ENCODE assay signal across 22 cellular contexts in the genomic region with DNA sequence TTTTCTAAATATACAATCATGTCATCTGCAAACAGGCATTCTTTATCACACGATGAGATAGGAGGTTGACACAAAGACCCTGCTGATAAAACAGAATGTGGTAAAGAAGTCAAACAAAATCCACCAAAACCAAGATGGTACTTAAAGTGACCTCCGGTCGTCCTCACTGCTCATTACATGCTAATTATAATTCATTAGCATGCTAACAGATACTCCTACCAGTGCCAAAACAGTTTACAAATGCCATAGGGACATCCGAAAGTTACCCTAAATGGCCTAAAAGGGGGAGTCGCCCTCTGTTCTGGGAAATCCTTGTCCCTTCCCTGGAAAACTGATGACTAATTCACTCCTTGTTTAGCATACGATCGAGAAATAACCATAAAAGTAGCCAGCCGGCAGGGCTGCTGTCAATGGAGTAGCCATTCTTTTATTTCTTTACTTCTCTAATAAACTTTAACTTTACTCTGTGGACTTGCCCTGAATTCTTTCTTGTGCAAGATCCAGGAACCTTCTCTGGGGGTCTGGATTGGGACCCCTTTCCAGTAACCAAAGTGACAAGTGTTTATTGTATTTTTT.
"Had no signal": no experiment of that assay in that cellular context is flagged by ENCODE, and none has a peak within 500 bp of the region (broad histone marks: within the 10 kb centered on the region; RNA-seq: fewer than 3 reads in every experiment).

No MANE protein-coding gene starts in this region.

- ATAC-seq: activated CD4-positive, CD25-positive, alpha-beta regulatory T cell treated with anti-CD3 and anti-CD28 coated beads, Interleukin-2, amount 50 U/mL, for 24 hours; activated CD8-positive, alpha-beta T cell treated with anti-CD3 and anti-CD28 coated beads, Interleukin-2, amount 10 ng/mL, durations not matched to agents 7 days and 5 days; activated T-helper 17 cell treated with anti-CD3 and anti-CD28 coated beads, Interleukin-2, amount 50 U/mL, for 72 hours; foreskin keratinocyte; stimulated activated naive CD8-positive, alpha-beta T cell treated with anti-CD3 and anti-CD28 coated beads, Interleukin-15, Interleukin-2, amounts not matched to agents 100 U/mL and 50 U/mL, for 24 hours had no signal

- H3K4me1 Mint-ChIP-seq: nephron had no signal

- H3K27me3 Mint-ChIP-seq: activated CD4-positive, alpha-beta T cell treated with anti-CD3 and anti-CD28 coated beads, Interleukin-2, amount 10 ng/mL, durations not matched to agents 7 days and 5 days; activated naive CD8-positive, alpha-beta T cell treated with anti-CD3 and anti-CD28 coated beads for 36 hours; activated T-cell treated with anti-CD3 and anti-CD28 coated beads, Interleukin-2, amount 50 U/mL, for 24 hours; activated T-helper 17 cell treated with anti-CD3 and anti-CD28 coated beads, Interleukin-2, amount 50 U/mL, for 72 hours had no signal

- H3K4me3 ChIP-seq: colonic mucosa, hepatocyte, ovary, prostate gland, right atrium auricular region, thyroid gland had no signal

- H2AFZ ChIP-seq: hepatocyte had no signal

- H3K27ac ChIP-seq: colonic mucosa, epithelial cell of prostate, foreskin keratinocyte, hepatocyte, neutrophil, ovary, prostate gland, right atrium auricular region, thyroid gland, VCaP had no signal

- H3K4me3 Mint-ChIP-seq: activated CD4-positive, alpha-beta T cell treated with anti-CD3 and anti-CD28 coated beads, Interleukin-2, amount 10 ng/mL, durations not matched to agents 7 days and 5 days; activated CD8-positive, alpha-beta T cell treated with anti-CD3 and anti-CD28 coated beads, Interleukin-2, amount 10 ng/mL, durations not matched to agents 7 days and 5 days; activated naive CD8-positive, alpha-beta T cell treated with anti-CD3 and anti-CD28 coated beads for 36 hours; activated T-cell treated with anti-CD3 and anti-CD28 coated beads, Interleukin-2, amount 50 U/mL, for 24 hours; activated T-helper 17 cell treated with anti-CD3 and anti-CD28 coated beads, Interleukin-2, amount 50 U/mL, for 72 hours; nephron had no signal

- H3K4me1 ChIP-seq: colonic mucosa, foreskin keratinocyte, prostate gland, right atrium auricular region, thyroid gland had no signal

- H3K27me3 ChIP-seq: colonic mucosa, foreskin keratinocyte, hepatocyte, ovary, right atrium auricular region, thyroid gland had no signal

- H3K9me3 ChIP-seq: colonic mucosa, neutrophil, ovary, prostate gland, right atrium auricular region, thyroid gland had no signal

- H3K36me3 ChIP-seq: colonic mucosa, neutrophil, ovary, prostate gland, right atrium auricular region, thyroid gland had no signal

- DNase-seq: activated CD4-positive, alpha-beta T cell treated with anti-CD3 and anti-CD28 coated beads, Interleukin-2, amount 10 ng/mL, durations not matched to agents 7 days and 5 days; activated CD8-positive, alpha-beta T cell treated with anti-CD3 and anti-CD28 coated beads, Interleukin-2, amount 10 ng/mL, durations not matched to agents 7 days and 5 days; activated naive CD4-positive, alpha-beta T cell; activated naive CD8-positive, alpha-beta T cell treated with anti-CD3 and anti-CD28 coated beads for 36 hours; activated T-cell treated with anti-CD3 and anti-CD28 coated beads, Interleukin-2, amount 50 U/mL, for 24 hours; colonic mucosa; foreskin keratinocyte; ovary; stimulated activated CD4-positive, alpha-beta T cell treated with anti-CD3 and anti-CD28 coated beads, Interleukin-12 subunit alpha, Interleukin-12 subunit beta, amount 100 ng/mL, for 4 hours; stimulated activated CD4-positive, alpha-beta T cell treated with anti-CD3 and anti-CD28 coated beads, Interleukin-4, amount 100 ng/mL, for 4 hours; stimulated activated naive CD8-positive, alpha-beta T cell treated with anti-CD3 and anti-CD28 coated beads, Interleukin-15, Interleukin-2, amounts not matched to agents 100 U/mL and 50 U/mL, for 24 hours; substantia nigra; thyroid gland had no signal

- H3K9me3 Mint-ChIP-seq: activated T-cell treated with anti-CD3 and anti-CD28 coated beads, Interleukin-2, amount 50 U/mL, for 24 hours; activated T-helper 17 cell treated with anti-CD3 and anti-CD28 coated beads, Interleukin-2, amount 50 U/mL, for 72 hours; nephron had no signal

- H3K36me3 Mint-ChIP-seq: activated naive CD8-positive, alpha-beta T cell treated with anti-CD3 and anti-CD28 coated beads for 36 hours had no signal

- H3K27ac Mint-ChIP-seq: activated CD4-positive, alpha-beta T cell treated with anti-CD3 and anti-CD28 coated beads, Interleukin-2, amount 10 ng/mL, durations not matched to agents 7 days and 5 days; activated CD8-positive, alpha-beta T cell treated with anti-CD3 and anti-CD28 coated beads, Interleukin-2, amount 10 ng/mL, durations not matched to agents 7 days and 5 days; activated naive CD8-positive, alpha-beta T cell treated with anti-CD3 and anti-CD28 coated beads for 36 hours; activated T-cell treated with anti-CD3 and anti-CD28 coated beads, Interleukin-2, amount 50 U/mL, for 24 hours; activated T-helper 17 cell treated with anti-CD3 and anti-CD28 coated beads, Interleukin-2, amount 50 U/mL, for 72 hours; nephron had no signal

- H3K4me2 ChIP-seq: hepatocyte had no signal
